Comparison of ENCODE assay signal across 34 cellular contexts in genomic region chr10:116306847-116307246, GRCh38. TPM values are rescaled to one million over a fixed set of nuclear protein-coding genes. Genes with fewer than 3 reads are reported as not detected.
"Had no signal": no experiment of that assay in that cellular context is flagged by ENCODE, and none has a peak within 500 bp of the region (broad histone marks: within the 10 kb centered on the region; RNA-seq: fewer than 3 reads in every experiment).

No MANE protein-coding gene starts in this region.

- H3K79me2 ChIP-seq: hepatocyte had no signal

- H3K4me1 ChIP-seq: gastroesophageal sphincter, heart left ventricle, neural progenitor cell, psoas muscle, thyroid gland, vagina had no signal

- H3K9ac ChIP-seq: neural progenitor cell had no signal

- H3K36me3 ChIP-seq: gastroesophageal sphincter, heart left ventricle, neural progenitor cell, ovary, thyroid gland, vagina had no signal

- H3K27ac ChIP-seq: gastroesophageal sphincter, heart left ventricle, hepatocyte, neural progenitor cell, ovary, psoas muscle, thyroid gland, vagina had no signal

- ATAC-seq: effector memory CD8-positive, alpha-beta T cell; gastroesophageal sphincter; heart left ventricle; left lobe of liver; naive thymus-derived CD4-positive, alpha-beta T cell; right cardiac atrium had no signal

- DNase-seq: cerebellar nuclear complex; cortex of kidney; effector memory CD8-positive, alpha-beta T cell; erythroblast; foreskin fibroblast; heart left ventricle; kidney; mesendoderm; midbrain; naive thymus-derived CD4-positive, alpha-beta T cell; ovary; posterior cingulate gyrus; psoas muscle; right cardiac atrium; stimulated activated CD4-positive, alpha-beta T cell treated with anti-CD3 and anti-CD28 coated beads, Interleukin-12 subunit alpha, Interleukin-12 subunit beta, amount 100 ng/mL, for 4 hours; stimulated activated CD4-positive, alpha-beta T cell treated with anti-CD3 and anti-CD28 coated beads, Interleukin-1b, Interleukin-23, amount 100 ng/mL, for 48 hours; stimulated activated CD4-positive, alpha-beta T cell treated with anti-CD3 and anti-CD28 coated beads, Interleukin-4, amount 100 ng/mL, for 1 hour; stimulated activated CD8-positive, alpha-beta memory T cell treated with anti-CD3 and anti-CD28 coated beads, Interleukin-4, amount 100 ng/mL, for 48 hours; stimulated activated naive CD4-positive, alpha-beta T cell; thyroid gland; trophoblast cell had no signal

- H3K4me2 ChIP-seq: hepatocyte, neural progenitor cell, smooth muscle cell had no signal

- H2AFZ ChIP-seq: hepatocyte, neural progenitor cell had no signal

- H3K9me3 ChIP-seq: gastroesophageal sphincter, heart left ventricle, ovary, psoas muscle, thyroid gland, vagina had no signal

- H3K27me3 ChIP-seq: gastroesophageal sphincter, heart left ventricle, hepatocyte, neural progenitor cell, ovary, thyroid gland, vagina had no signal

- H3K4me3 ChIP-seq: gastroesophageal sphincter, heart left ventricle, hepatocyte, neural progenitor cell, ovary, psoas muscle, smooth muscle cell, thyroid gland, vagina had no signal

RNA-seq across cellular contexts. Expression of gene CCDC172, which starts 17.4 kb away (rescaled TPM):
- total RNA-seq: dermis microvascular lymphatic vessel endothelial cell; gastroesophageal sphincter; heart left ventricle; hepatocyte; kidney; left lobe of liver; liver; lung microvascular endothelial cell; mucosa of gallbladder; naive thymus-derived CD4-positive, alpha-beta T cell; ovary; psoas muscle; renal cortical epithelial cell; right cardiac atrium; smooth muscle cell; temporal lobe; thyroid gland; ureter; vagina had no signal
- polyA plus RNA-seq: heart left ventricle; hepatocyte; liver; naive thymus-derived CD4-positive, alpha-beta T cell; ovary; psoas muscle; right cardiac atrium; smooth muscle cell had no signal

RNA-seq across cellular contexts. Expression of gene GFRA1, which starts 33.8 kb away (rescaled TPM):
- total RNA-seq: naive thymus-derived CD4-positive, alpha-beta T cell had no signal
- polyA plus RNA-seq: naive thymus-derived CD4-positive, alpha-beta T cell had no signal
